ENCODE assay signal across 21 cellular contexts in genomic region chr5:1486271-1486670, GRCh38. TPM values are rescaled to one million over a fixed set of nuclear protein-coding genes. Genes with fewer than 3 reads are reported as not detected.
DNase-seq lines count a peak whose midpoint lies in the region; ATAC-seq, FAIRE-seq and TF ChIP-seq lines count a peak whose summit lies in the region.
"Had no signal": no experiment of that assay in that cellular context is flagged by ENCODE, and none has a peak within 500 bp of the region (broad histone marks: within the 10 kb centered on the region; RNA-seq: fewer than 3 reads in every experiment).

No MANE protein-coding gene starts in this region.

- H3K27me3 Mint-ChIP-seq in activated naive CD8-positive, alpha-beta T cell treated with anti-CD3 and anti-CD28 coated beads, Interleukin-2, amount 50 U/mL, for 24 hours, result no peaks in the 10 kb centered on the region

- no peak for TF ChIP-seq CTCF in GM12865 (IDR thresholded peaks at IDR 0.05; ENCODE audit: insufficient read depth, low read depth, low read length, missing control alignments)
- TF ChIP-seq CTCF in spleen (IDR thresholded peaks at IDR 0.05 in 8 of 11, conservative IDR thresholded peaks at IDR 0.05 in 3 of 11), result no peak

- DNase-seq in GM12865 (ENCODE audit: low read depth) (no peak), spleen (no peak), urothelium cell line (ENCODE audit: low spot score) (no peak), NCI-H2107 treated with DMSO at 0.1 percent for 48 hours (lab: John Stamatoyannopoulos, UW; ENCODE audit: unreplicated experiment) (no peak)
- DNase-seq in activated naive CD8-positive, alpha-beta T cell treated with anti-CD3 and anti-CD28 coated beads, Interleukin-2, amount 50 U/mL, for 24 hours, result no peak
- no peak for DNase-seq in activated T-cell treated with anti-CD3 and anti-CD28 coated beads, Interleukin-2, amount 50 U/mL, for 48 hours
- DNase-seq: C1 segment of cervical spinal cord, H9, Kasumi-1, MM.1S, NCI-H1092 treated with DMSO at 0.1 percent for 48 hours, NCI-H1694, NCI-H2081 treated with DMSO at 0.1 percent for 48 hours, NCI-H774, PC-3, RPMI8226 had no signal

- H3K4me3 ChIP-seq in BLaER1 (no peak overlapping the region), GM12865 (ENCODE audit: low read depth, low read length) (peak overlapping the region; percentile 73), spleen (no peak overlapping the region)
- H3K4me3 ChIP-seq: A549 had no signal

- peaks cover 70% of the 10 kb centered on the region for H3K4me1 Mint-ChIP-seq in activated naive CD8-positive, alpha-beta T cell treated with anti-CD3 and anti-CD28 coated beads, Interleukin-2, amount 50 U/mL, for 24 hours
- H3K4me1 Mint-ChIP-seq: H9 had no signal

- peak overlapping the region; percentile 96; the same call in 1 of the 2 replicates for H3K4me2 ChIP-seq in BLaER1
- H3K4me2 ChIP-seq: A549 had no signal

- peaks cover 66% of the 10 kb centered on the region for H3K36me3 ChIP-seq in BLaER1
- peaks cover 0 to 96% (median 78%) of the 10 kb centered on the region in 6 donors for H3K36me3 ChIP-seq in spleen

- no peaks in the 10 kb centered on the region for H3K9me3 ChIP-seq in BLaER1
- no peaks in the 10 kb centered on the region for H3K9me3 ChIP-seq in spleen
- H3K9me3 ChIP-seq: A549 had no signal

- ATAC-seq in activated naive CD8-positive, alpha-beta T cell treated with anti-CD3 and anti-CD28 coated beads, Interleukin-2, amount 50 U/mL, for 24 hours, result no peak
- ATAC-seq: A549, PC-3 had no signal

- FAIRE-seq in urothelium cell line (lab: Jason Lieb, UNC), result no peak
- FAIRE-seq: A549, D721Med, HTR-8/SVneo had no signal

- no peak for TF ChIP-seq POLR2A in spleen (IDR thresholded peaks at IDR 0.05)

- H3K27me3 ChIP-seq in BLaER1 (no peaks in the 10 kb centered on the region), spleen (replicated peaks in 1 of 7) (no peaks in the 10 kb centered on the region)

- H3K27ac ChIP-seq in BLaER1 (no peak overlapping the region; the same call in 1 of the 2 replicates), spleen (peak overlapping the region in 6 of 8 donors; percentile 56 to 96 (median 70))
- H3K27ac ChIP-seq: A549 had no signal

- H3K4me3 Mint-ChIP-seq in activated naive CD8-positive, alpha-beta T cell treated with anti-CD3 and anti-CD28 coated beads, Interleukin-2, amount 50 U/mL, for 24 hours, result no peak overlapping the region
- H3K4me3 Mint-ChIP-seq: H9 had no signal

- peaks cover 72% of the 10 kb centered on the region for H3K4me1 ChIP-seq in BLaER1
- H3K4me1 ChIP-seq in spleen, result peaks cover 27 to 97% (median 85%) of the 10 kb centered on the region in 6 donors

- intact Hi-C loops in spleen (cut with DNase I; ENCODE audit: low total_unique reads), result no loop called here

- 89 to 96% (median 94%) methylated on average over 12 to 13 of the region's 13 CpGs for WGBS in spleen, 5 donors

- H3K9me3 Mint-ChIP-seq in activated naive CD8-positive, alpha-beta T cell treated with anti-CD3 and anti-CD28 coated beads, Interleukin-2, amount 50 U/mL, for 24 hours, result no peaks in the 10 kb centered on the region
- H3K9me3 Mint-ChIP-seq: H9 had no signal

- H4K20me1 ChIP-seq in BLaER1, result peaks cover 79% of the 10 kb centered on the region

- H3K9ac ChIP-seq in BLaER1, result no peak overlapping the region

- H3K36me3 Mint-ChIP-seq in activated naive CD8-positive, alpha-beta T cell treated with anti-CD3 and anti-CD28 coated beads, Interleukin-2, amount 50 U/mL, for 24 hours (ENCODE audit: low read depth), result peaks cover 44% of the 10 kb centered on the region

- peak overlapping the region; percentile 46 for H3K27ac Mint-ChIP-seq in activated naive CD8-positive, alpha-beta T cell treated with anti-CD3 and anti-CD28 coated beads, Interleukin-2, amount 50 U/mL, for 24 hours
- H3K27ac Mint-ChIP-seq: H9 had no signal

RNA-seq across cellular contexts. Expression of gene LPCAT1, which starts 37.5 kb away (rescaled TPM):
- total RNA-seq in spleen, result 100 to 1,000 TPM; 126 to 322 (median 223) TPM
- 100 to 1,000 TPM in 1 of 3 donors, 10 to 100 TPM in 2; 52.2 to 123 (median 94.8) TPM for polyA plus RNA-seq in spleen

RNA-seq across cellular contexts. Expression of gene SLC6A3, which starts 41.0 kb away (rescaled TPM):
- total RNA-seq in spleen, result under 1 TPM in 3 of 7 donors, not detected in 4; 0.09 to 0.27 (median 0.18) TPM
- under 1 TPM; 0.02 to 0.06 (median 0.03) TPM for polyA plus RNA-seq in spleen
- total RNA-seq: NCI-H460, PC-3 had no signal
